Comparison of ENCODE assay signal across 1 cellular context in the genomic region with DNA sequence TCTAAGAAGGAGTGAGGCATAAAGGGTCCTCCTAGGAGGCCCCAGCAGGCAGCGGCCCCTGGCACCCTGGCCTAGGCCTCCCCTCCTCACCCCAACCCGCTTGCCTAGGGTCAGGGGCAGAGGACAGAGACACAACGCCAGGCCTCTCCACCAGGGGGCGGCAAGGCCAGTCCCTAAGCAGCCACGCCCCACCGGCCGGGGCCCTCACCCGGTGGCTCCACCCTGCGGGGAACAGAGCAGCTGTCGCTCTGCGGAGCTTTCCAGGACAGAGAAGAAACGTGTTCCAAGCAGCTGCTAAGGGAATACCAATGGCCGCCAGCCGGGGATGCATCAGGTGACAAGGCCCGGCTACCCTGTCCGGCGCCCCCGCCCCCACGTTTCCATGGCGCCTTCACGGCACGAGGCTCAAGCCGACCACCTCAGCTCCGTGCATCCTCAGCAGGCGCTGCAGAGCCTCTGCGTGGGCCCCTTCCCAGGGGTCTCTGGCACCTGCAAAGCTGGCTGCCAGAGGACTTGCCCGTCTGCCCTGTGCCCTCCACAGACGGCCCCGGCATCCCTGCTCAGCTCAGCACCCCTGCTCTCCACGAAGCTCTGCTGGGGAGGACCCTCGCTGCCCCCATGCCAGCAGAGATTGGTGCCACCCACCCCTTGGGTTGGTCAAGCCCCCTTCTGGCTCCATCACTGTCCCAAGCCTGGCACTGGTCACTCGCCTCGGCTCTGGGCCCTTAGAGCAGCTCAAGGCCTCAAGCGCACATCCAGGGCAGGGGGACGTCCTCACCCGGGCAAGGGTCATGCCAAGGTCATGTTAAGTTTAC.
A peak's percentile ranks its signal among the peaks of the same experiment; 100 is the strongest.
TF ChIP-seq lines count a peak whose summit lies in the region.

No MANE protein-coding gene starts in this region.

TF ChIP-seq in HepG2, 621 proteins besides CTCF, POLR2A, EP300 and RAD21 (continued from another document and continues in another):
- no peak for TF ChIP-seq ZNF256 (CRISPR knock-in tag; conservative IDR thresholded peaks at IDR 0.05)
- TF ChIP-seq HNRNPK (IDR thresholded peaks at IDR 0.05; ENCODE audit: low read depth, low read length, poor library complexity, severe bottlenecking): no peak
- no peak for TF ChIP-seq CCAR2 (optimal IDR thresholded peaks at IDR 0.05; ENCODE audit: low read depth, low read length)
- TF ChIP-seq ZSCAN9 (CRISPR knock-in tag; IDR thresholded peaks at IDR 0.05; ENCODE audit: borderline replicate concordance): no peak
- TF ChIP-seq ZNF775 (CRISPR knock-in tag; IDR thresholded peaks at IDR 0.05; ENCODE audit: borderline replicate concordance): no peak
- no peak for TF ChIP-seq ATF7 (IDR thresholded peaks at IDR 0.05)
- TF ChIP-seq ATF7 (CRISPR knock-in tag; IDR thresholded peaks at IDR 0.05): no peak
- TF ChIP-seq, protein P1, sequence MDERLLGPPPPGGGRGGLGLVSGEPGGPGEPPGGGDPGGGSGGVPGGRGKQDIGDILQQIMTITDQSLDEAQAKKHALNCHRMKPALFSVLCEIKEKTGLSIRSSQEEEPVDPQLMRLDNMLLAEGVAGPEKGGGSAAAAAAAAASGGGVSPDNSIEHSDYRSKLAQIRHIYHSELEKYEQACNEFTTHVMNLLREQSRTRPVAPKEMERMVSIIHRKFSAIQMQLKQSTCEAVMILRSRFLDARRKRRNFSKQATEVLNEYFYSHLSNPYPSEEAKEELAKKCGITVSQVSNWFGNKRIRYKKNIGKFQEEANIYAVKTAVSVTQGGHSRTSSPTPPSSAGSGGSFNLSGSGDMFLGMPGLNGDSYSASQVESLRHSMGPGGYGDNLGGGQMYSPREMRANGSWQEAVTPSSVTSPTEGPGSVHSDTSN (CRISPR knock-in tag; IDR thresholded peaks at IDR 0.05): no peak
- TF ChIP-seq ZNF766 (CRISPR knock-in tag; IDR thresholded peaks at IDR 0.05; ENCODE audit: borderline replicate concordance): no peak
- TF ChIP-seq, protein P2, sequence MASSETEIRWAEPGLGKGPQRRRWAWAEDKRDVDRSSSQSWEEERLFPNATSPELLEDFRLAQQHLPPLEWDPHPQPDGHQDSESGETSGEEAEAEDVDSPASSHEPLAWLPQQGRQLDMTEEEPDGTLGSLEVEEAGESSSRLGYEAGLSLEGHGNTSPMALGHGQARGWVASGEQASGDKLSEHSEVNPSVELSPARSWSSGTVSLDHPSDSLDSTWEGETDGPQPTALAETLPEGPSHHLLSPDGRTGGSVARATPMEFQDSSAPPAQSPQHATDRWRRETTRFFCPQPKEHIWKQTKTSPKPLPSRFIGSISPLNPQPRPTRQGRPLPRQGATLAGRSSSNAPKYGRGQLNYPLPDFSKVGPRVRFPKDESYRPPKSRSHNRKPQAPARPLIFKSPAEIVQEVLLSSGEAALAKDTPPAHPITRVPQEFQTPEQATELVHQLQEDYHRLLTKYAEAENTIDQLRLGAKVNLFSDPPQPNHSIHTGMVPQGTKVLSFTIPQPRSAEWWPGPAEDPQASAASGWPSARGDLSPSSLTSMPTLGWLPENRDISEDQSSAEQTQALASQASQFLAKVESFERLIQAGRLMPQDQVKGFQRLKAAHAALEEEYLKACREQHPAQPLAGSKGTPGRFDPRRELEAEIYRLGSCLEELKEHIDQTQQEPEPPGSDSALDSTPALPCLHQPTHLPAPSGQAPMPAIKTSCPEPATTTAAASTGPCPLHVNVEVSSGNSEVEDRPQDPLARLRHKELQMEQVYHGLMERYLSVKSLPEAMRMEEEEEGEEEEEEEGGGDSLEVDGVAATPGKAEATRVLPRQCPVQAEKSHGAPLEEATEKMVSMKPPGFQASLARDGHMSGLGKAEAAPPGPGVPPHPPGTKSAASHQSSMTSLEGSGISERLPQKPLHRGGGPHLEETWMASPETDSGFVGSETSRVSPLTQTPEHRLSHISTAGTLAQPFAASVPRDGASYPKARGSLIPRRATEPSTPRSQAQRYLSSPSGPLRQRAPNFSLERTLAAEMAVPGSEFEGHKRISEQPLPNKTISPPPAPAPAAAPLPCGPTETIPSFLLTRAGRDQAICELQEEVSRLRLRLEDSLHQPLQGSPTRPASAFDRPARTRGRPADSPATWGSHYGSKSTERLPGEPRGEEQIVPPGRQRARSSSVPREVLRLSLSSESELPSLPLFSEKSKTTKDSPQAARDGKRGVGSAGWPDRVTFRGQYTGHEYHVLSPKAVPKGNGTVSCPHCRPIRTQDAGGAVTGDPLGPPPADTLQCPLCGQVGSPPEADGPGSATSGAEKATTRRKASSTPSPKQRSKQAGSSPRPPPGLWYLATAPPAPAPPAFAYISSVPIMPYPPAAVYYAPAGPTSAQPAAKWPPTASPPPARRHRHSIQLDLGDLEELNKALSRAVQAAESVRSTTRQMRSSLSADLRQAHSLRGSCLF (CRISPR knock-in tag; IDR thresholded peaks at IDR 0.05; ENCODE audit: borderline replicate concordance): no peak
- no peak for TF ChIP-seq ZBTB10 (CRISPR knock-in tag; IDR thresholded peaks at IDR 0.05; ENCODE audit: borderline replicate concordance)
- TF ChIP-seq ZNF629 (CRISPR knock-in tag; conservative IDR thresholded peaks at IDR 0.05): no peak
- TF ChIP-seq GATA4 (IDR thresholded peaks at IDR 0.05; ENCODE audit: borderline replicate concordance, low read depth): no peak
- peak; percentile 69 for TF ChIP-seq ZNF331 (CRISPR knock-in tag; IDR thresholded peaks at IDR 0.05)
- TF ChIP-seq HNF4A (CRISPR knock-in tag; IDR thresholded peaks at IDR 0.05): no peak
- TF ChIP-seq KAT8 (CRISPR knock-in tag; IDR thresholded peaks at IDR 0.05): peak; percentile 71
- TF ChIP-seq SMARCE1 (IDR thresholded peaks at IDR 0.05; ENCODE audit: borderline replicate concordance): no peak
- TF ChIP-seq ZNF460 (CRISPR knock-in tag; IDR thresholded peaks at IDR 0.05; ENCODE audit: borderline replicate concordance): no peak
- TF ChIP-seq SALL2 (CRISPR knock-in tag; IDR thresholded peaks at IDR 0.05): peak; percentile 68; the same call in 1 of the 2 replicates
- TF ChIP-seq BCL3 (CRISPR knock-in tag; IDR thresholded peaks at IDR 0.05): peak; percentile 58; the same call in 1 of the 2 replicates
- no peak for TF ChIP-seq ZFP62 (CRISPR knock-in tag; IDR thresholded peaks at IDR 0.05)
- peak; percentile 61 for TF ChIP-seq ZFY (CRISPR knock-in tag; IDR thresholded peaks at IDR 0.05)
- no peak for TF ChIP-seq BATF2 (CRISPR knock-in tag; IDR thresholded peaks at IDR 0.05)
- 0 out of 2 replicates have a peak, but pooled peaks have one; percentile 27 for TF ChIP-seq SSRP1 (CRISPR knock-in tag; IDR thresholded peaks at IDR 0.05)
- no peak for TF ChIP-seq TEAD2 (CRISPR knock-in tag; IDR thresholded peaks at IDR 0.05)
- TF ChIP-seq, protein P3, sequence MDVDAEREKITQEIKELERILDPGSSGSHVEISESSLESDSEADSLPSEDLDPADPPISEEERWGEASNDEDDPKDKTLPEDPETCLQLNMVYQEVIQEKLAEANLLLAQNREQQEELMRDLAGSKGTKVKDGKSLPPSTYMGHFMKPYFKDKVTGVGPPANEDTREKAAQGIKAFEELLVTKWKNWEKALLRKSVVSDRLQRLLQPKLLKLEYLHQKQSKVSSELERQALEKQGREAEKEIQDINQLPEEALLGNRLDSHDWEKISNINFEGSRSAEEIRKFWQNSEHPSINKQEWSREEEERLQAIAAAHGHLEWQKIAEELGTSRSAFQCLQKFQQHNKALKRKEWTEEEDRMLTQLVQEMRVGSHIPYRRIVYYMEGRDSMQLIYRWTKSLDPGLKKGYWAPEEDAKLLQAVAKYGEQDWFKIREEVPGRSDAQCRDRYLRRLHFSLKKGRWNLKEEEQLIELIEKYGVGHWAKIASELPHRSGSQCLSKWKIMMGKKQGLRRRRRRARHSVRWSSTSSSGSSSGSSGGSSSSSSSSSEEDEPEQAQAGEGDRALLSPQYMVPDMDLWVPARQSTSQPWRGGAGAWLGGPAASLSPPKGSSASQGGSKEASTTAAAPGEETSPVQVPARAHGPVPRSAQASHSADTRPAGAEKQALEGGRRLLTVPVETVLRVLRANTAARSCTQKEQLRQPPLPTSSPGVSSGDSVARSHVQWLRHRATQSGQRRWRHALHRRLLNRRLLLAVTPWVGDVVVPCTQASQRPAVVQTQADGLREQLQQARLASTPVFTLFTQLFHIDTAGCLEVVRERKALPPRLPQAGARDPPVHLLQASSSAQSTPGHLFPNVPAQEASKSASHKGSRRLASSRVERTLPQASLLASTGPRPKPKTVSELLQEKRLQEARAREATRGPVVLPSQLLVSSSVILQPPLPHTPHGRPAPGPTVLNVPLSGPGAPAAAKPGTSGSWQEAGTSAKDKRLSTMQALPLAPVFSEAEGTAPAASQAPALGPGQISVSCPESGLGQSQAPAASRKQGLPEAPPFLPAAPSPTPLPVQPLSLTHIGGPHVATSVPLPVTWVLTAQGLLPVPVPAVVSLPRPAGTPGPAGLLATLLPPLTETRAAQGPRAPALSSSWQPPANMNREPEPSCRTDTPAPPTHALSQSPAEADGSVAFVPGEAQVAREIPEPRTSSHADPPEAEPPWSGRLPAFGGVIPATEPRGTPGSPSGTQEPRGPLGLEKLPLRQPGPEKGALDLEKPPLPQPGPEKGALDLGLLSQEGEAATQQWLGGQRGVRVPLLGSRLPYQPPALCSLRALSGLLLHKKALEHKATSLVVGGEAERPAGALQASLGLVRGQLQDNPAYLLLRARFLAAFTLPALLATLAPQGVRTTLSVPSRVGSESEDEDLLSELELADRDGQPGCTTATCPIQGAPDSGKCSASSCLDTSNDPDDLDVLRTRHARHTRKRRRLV (CRISPR knock-in tag; IDR thresholded peaks at IDR 0.05): no peak
- no peak for TF ChIP-seq MAF1 (CRISPR knock-in tag; IDR thresholded peaks at IDR 0.05; ENCODE audit: borderline replicate concordance)
- TF ChIP-seq NFYB (CRISPR knock-in tag; IDR thresholded peaks at IDR 0.05): no peak
- peak; percentile 76 for TF ChIP-seq GABPB1 (CRISPR knock-in tag; IDR thresholded peaks at IDR 0.05)
- TF ChIP-seq FIP1L1 (IDR thresholded peaks at IDR 0.05; ENCODE audit: borderline replicate concordance, insufficient read depth, low read depth, low read length): 0 out of 2 replicates have a peak, but pooled peaks have one; percentile 69
- no peak for TF ChIP-seq CAMTA2 (CRISPR knock-in tag; IDR thresholded peaks at IDR 0.05; ENCODE audit: borderline replicate concordance)
- no peak for TF ChIP-seq ELF4 (CRISPR knock-in tag; IDR thresholded peaks at IDR 0.05; ENCODE audit: borderline replicate concordance)
